ENCODE assay signal across 8 cellular contexts in genomic region chr2:85390941-85391669, GRCh38. TPM values are rescaled to one million over a fixed set of nuclear protein-coding genes. Genes with fewer than 3 reads are reported as not detected.
DNase-seq lines count a peak whose midpoint lies in the region; ATAC-seq lines count a peak whose summit lies in the region.

No MANE protein-coding gene starts in this region.

- intact Hi-C loops in Right ventricle myocardium inferior (cut with DNase I), result no loop called here
- intact Hi-C loops in cardiac septum (cut with DNase I), result no loop called here
- intact Hi-C loops in left cardiac atrium (cut with DNase I), result no loop called here

- ATAC-seq in Right ventricle myocardium inferior, result peak; percentile 40
- ATAC-seq in left cardiac atrium, result peak; percentile 35 to 70
- ATAC-seq in HG03045 (IDR thresholded peaks at IDR 0.05; ENCODE audit: unreplicated experiment), result no peak
- ATAC-seq in HG02588 (IDR thresholded peaks at IDR 0.05; ENCODE audit: unreplicated experiment), result no peak

- DNase-seq in Right ventricle myocardium inferior (ENCODE audit: missing footprints), result no peak
- DNase-seq in cardiac septum (ENCODE audit: low spot score), result no peak
- peak; percentile 71 for DNase-seq in RPMI8226
- DNase-seq in activated effector memory CD4-positive, alpha-beta T cell treated with anti-CD3 and anti-CD28 coated beads, Interleukin-2, amount 50 U/mL, for 16 hours, result peak; percentile 87
- peak; percentile 68 for DNase-seq in left cardiac atrium
- DNase-seq in stimulated activated CD4-positive, alpha-beta T cell treated with anti-CD3 and anti-CD28 coated beads, Interleukin-15, amount 100 ng/mL, for 24 hours, result peak; percentile 79

RNA-seq across cellular contexts. Expression of gene CAPG, which starts 19.1 kb away (rescaled TPM):
- total RNA-seq in Right ventricle myocardium inferior (5.2 TPM), cardiac septum (7.4 TPM), left cardiac atrium (10 to 100 TPM; 13.6 to 20.3 TPM)

RNA-seq across cellular contexts. Expression of gene SH2D6, which starts 27.4 kb away (rescaled TPM):
- not detected for total RNA-seq in Right ventricle myocardium inferior
- not detected for total RNA-seq in cardiac septum
- total RNA-seq in left cardiac atrium, result under 1 TPM; 0.29 to 0.37 TPM

RNA-seq across cellular contexts. Expression of gene ELMOD3, which starts 36.5 kb away (rescaled TPM):
- 10.2 TPM for total RNA-seq in Right ventricle myocardium inferior
- total RNA-seq in cardiac septum, result 9.8 TPM
- 10 to 100 TPM; 15.4 to 22.1 TPM for total RNA-seq in left cardiac atrium

RNA-seq across cellular contexts. Expression of gene RETSAT, which starts 36.8 kb away (rescaled TPM):
- 44.8 TPM for total RNA-seq in Right ventricle myocardium inferior
- total RNA-seq in cardiac septum, result 16.6 TPM
- total RNA-seq in left cardiac atrium, result 10 to 100 TPM; 79.9 to 84.0 TPM

Comparison
In these comparisons a context has a peak if more than half of its experiments do, and no peak if none do; other contexts are left out.
1. DNase-seq: peak in RPMI8226 (single experiment), activated effector memory CD4-positive, alpha-beta T cell treated with anti-CD3 and anti-CD28 coated beads, Interleukin-2, amount 50 U/mL, for 16 hours (single experiment), left cardiac atrium (single experiment) and stimulated activated CD4-positive, alpha-beta T cell treated with anti-CD3 and anti-CD28 coated beads, Interleukin-15, amount 100 ng/mL, for 24 hours (single experiment); none in Right ventricle myocardium inferior (single experiment) and cardiac septum (single experiment).
2. ATAC-seq: peak in Right ventricle myocardium inferior (single experiment) and left cardiac atrium (2 of 2); none in HG03045 (single experiment) and HG02588 (single experiment).